In the genomic region with DNA sequence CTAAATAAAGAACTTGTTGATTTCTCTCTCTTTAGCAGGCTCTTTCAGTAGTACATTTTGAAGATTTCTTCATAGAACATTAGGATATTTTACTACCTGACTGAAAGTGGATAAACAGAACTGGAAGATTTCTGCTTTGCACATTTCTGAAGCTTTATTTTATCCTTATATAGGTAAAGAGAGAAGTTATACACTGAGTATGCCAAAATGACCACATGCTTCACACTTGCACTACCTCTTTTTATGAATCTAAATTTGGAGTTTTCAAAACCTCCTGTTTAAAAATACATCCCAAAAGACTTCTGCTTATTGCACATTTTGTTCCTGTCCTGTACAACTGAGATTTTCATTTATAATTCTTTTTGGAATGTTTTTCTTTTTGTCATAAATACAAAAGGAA, we compare ENCODE assay signal across 16 cellular contexts.
A peak's percentile ranks its signal among the peaks of the same experiment; 100 is the strongest.
DNase-seq lines count a peak whose midpoint lies in the region; ATAC-seq and TF ChIP-seq lines count a peak whose summit lies in the region.
"Had no signal": no experiment of that assay in that cellular context is flagged by ENCODE, and none has a peak within 500 bp of the region (broad histone marks: within the 10 kb centered on the region; RNA-seq: fewer than 3 reads in every experiment).

No MANE protein-coding gene starts in this region.

- intact Hi-C loops in left lung (cut with DNase I): no loop called here

- H3K9me3 ChIP-seq in Karpas-422 (ENCODE audit: low read length) (no peaks in the 10 kb centered on the region), SU-DHL-6 (ENCODE audit: insufficient read depth, low read length) (no peaks in the 10 kb centered on the region), tibial nerve (no peaks in the 10 kb centered on the region), left lung (no peaks in the 10 kb centered on the region)

- H3K27me3 ChIP-seq in Karpas-422 (ENCODE audit: low read length) (no peaks in the 10 kb centered on the region), SU-DHL-6 (ENCODE audit: low read length) (no peaks in the 10 kb centered on the region), tibial nerve (no peaks in the 10 kb centered on the region), left lung (no peaks in the 10 kb centered on the region)
- H3K27me3 ChIP-seq: dorsolateral prefrontal cortex, hepatocyte had no signal

- peaks cover 36 to 66% of the 10 kb centered on the region in 2 donors for H3K4me1 Mint-ChIP-seq in stimulated activated naive B cell treated with anti-CD40 and anti-IgM and Interleukin-4, amounts not matched to agents 10 μg/mL and 1 μg/mL and 100 μg/mL, for 72 hours

- peak in 1 of 2 donors; percentile 24 for TF ChIP-seq EP300 in tibial nerve (IDR thresholded peaks at IDR 0.05)

- TF ChIP-seq CTCF in SU-DHL-6 (IDR thresholded peaks at IDR 0.05; ENCODE audit: insufficient read depth, low read length, poor library complexity, severe bottlenecking): no peak
- no peak for TF ChIP-seq CTCF in tibial nerve (IDR thresholded peaks at IDR 0.05)
- no peak for TF ChIP-seq CTCF in left lung (IDR thresholded peaks at IDR 0.05)

- H4K20me1 ChIP-seq in Karpas-422 (ENCODE audit: insufficient read depth, low read depth, low read length) (no peaks in the 10 kb centered on the region), SU-DHL-6 (ENCODE audit: low read depth, low read length) (no peaks in the 10 kb centered on the region)

- H3K4me3 ChIP-seq in Karpas-422 (ENCODE audit: low read length): no peak overlapping the region
- no peak overlapping the region for H3K4me3 ChIP-seq in SU-DHL-6 (ENCODE audit: insufficient read depth, low read length, poor library complexity, severe bottlenecking)
- no peak overlapping the region for H3K4me3 ChIP-seq in tibial nerve
- H3K4me3 ChIP-seq in left lung: no peak overlapping the region
- H3K4me3 ChIP-seq: hepatocyte had no signal

- H3K36me3 ChIP-seq in Karpas-422 (ENCODE audit: insufficient read depth, low read length) (no peaks in the 10 kb centered on the region), SU-DHL-6 (ENCODE audit: low read length) (no peaks in the 10 kb centered on the region), tibial nerve (no peaks in the 10 kb centered on the region), left lung (no peaks in the 10 kb centered on the region)

- H3K27ac Mint-ChIP-seq in stimulated activated naive B cell treated with anti-CD40 and anti-IgM and Interleukin-4, amounts not matched to agents 10 μg/mL and 1 μg/mL and 100 μg/mL, for 72 hours: peak overlapping the region; percentile 73

- H3K27me3 Mint-ChIP-seq in stimulated activated naive B cell treated with anti-CD40 and anti-IgM and Interleukin-4, amounts not matched to agents 10 μg/mL and 1 μg/mL and 100 μg/mL, for 72 hours: no peaks in the 10 kb centered on the region

- H2AFZ ChIP-seq in Karpas-422 (ENCODE audit: low read length) (no peak overlapping the region), SU-DHL-6 (ENCODE audit: low read depth, low read length, severe bottlenecking) (no peak overlapping the region)
- H2AFZ ChIP-seq: hepatocyte had no signal

- H3K9ac ChIP-seq in Karpas-422 (ENCODE audit: low read length) (no peak overlapping the region), SU-DHL-6 (ENCODE audit: low read length) (no peak overlapping the region)

- DNase-seq in Karpas-422 (peak; percentile 62), tibial nerve (ENCODE audit: low spot score in 2 of 2) (no peak), GF-D8 (lab: John Stamatoyannopoulos, UW) (no peak), left lung (no peak)
- DNase-seq in stimulated activated naive B cell treated with anti-CD40 and anti-IgM and Interleukin-4, amounts not matched to agents 10 μg/mL and 1 μg/mL and 100 μg/mL, for 72 hours: no peak
- DNase-seq: activated gamma-delta T cell; C1 segment of cervical spinal cord; dorsolateral prefrontal cortex; left colon; NCI-H187; NCI-H524 treated with DMSO at 0.1 percent for 48 hours; stimulated activated CD4-positive, alpha-beta T cell treated with anti-CD3 and anti-CD28 coated beads, Interleukin-2, amount 100 ng/mL, for 24 hours had no signal

- H3K36me3 Mint-ChIP-seq in stimulated activated naive B cell treated with anti-CD40 and anti-IgM and Interleukin-4, amounts not matched to agents 10 μg/mL and 1 μg/mL and 100 μg/mL, for 72 hours: no peaks in the 10 kb centered on the region

- H3K4me2 ChIP-seq in Karpas-422 (ENCODE audit: low read depth, low read length, poor library complexity, severe bottlenecking): no peak overlapping the region
- peak overlapping the region; percentile 4 for H3K4me2 ChIP-seq in SU-DHL-6 (ENCODE audit: low read depth, low read length, poor library complexity, severe bottlenecking)
- H3K4me2 ChIP-seq: hepatocyte had no signal

- H3F3A ChIP-seq in SU-DHL-6 (ENCODE audit: insufficient read depth): no peaks in the 10 kb centered on the region

- peak; percentile 61 for ATAC-seq in GM21360 (IDR thresholded peaks at IDR 0.05; ENCODE audit: unreplicated experiment)
- peak; percentile 60 to 67 for ATAC-seq in stimulated activated naive B cell treated with anti-CD40 and anti-IgM and Interleukin-4, amounts not matched to agents 10 μg/mL and 1 μg/mL and 100 μg/mL, for 72 hours (replicated peaks)
- no peak for ATAC-seq in GM18520 (IDR thresholded peaks at IDR 0.05; ENCODE audit: unreplicated experiment)
- ATAC-seq in left lung: no peak
- ATAC-seq: left colon had no signal

- H3K9me3 Mint-ChIP-seq in stimulated activated naive B cell treated with anti-CD40 and anti-IgM and Interleukin-4, amounts not matched to agents 10 μg/mL and 1 μg/mL and 100 μg/mL, for 72 hours: peaks cover 0 to 2% of the 10 kb centered on the region in 2 donors

- no peak for TF ChIP-seq POLR2A in tibial nerve (IDR thresholded peaks at IDR 0.05)

- H3K27ac ChIP-seq in Karpas-422 (ENCODE audit: low read length): no peak overlapping the region
- no peak overlapping the region for H3K27ac ChIP-seq in SU-DHL-6 (ENCODE audit: low read depth, low read length)
- no peak overlapping the region for H3K27ac ChIP-seq in tibial nerve
- no peak overlapping the region for H3K27ac ChIP-seq in left lung
- H3K27ac ChIP-seq: hepatocyte had no signal

- H3K4me1 ChIP-seq in Karpas-422 (ENCODE audit: low read length): peaks cover 8% of the 10 kb centered on the region
- H3K4me1 ChIP-seq in tibial nerve: peaks cover 0 to 30% (median 0%) of the 10 kb centered on the region in 4 donors
- peaks cover 16 to 20% of the 10 kb centered on the region in 2 donors for H3K4me1 ChIP-seq in left lung

- peak overlapping the region in 1 of 2 donors; percentile 68 for H3K4me3 Mint-ChIP-seq in stimulated activated naive B cell treated with anti-CD40 and anti-IgM and Interleukin-4, amounts not matched to agents 10 μg/mL and 1 μg/mL and 100 μg/mL, for 72 hours

- H3K9me2 ChIP-seq in Karpas-422 (replicated peaks; ENCODE audit: insufficient read depth, low read length) (no peaks in the 10 kb centered on the region), SU-DHL-6 (replicated peaks; ENCODE audit: insufficient read depth, low read length) (no peaks in the 10 kb centered on the region)

- H3K79me2 ChIP-seq in Karpas-422 (ENCODE audit: low read length) (no peaks in the 10 kb centered on the region), SU-DHL-6 (ENCODE audit: insufficient read depth, low read length) (no peaks in the 10 kb centered on the region)
- H3K79me2 ChIP-seq: hepatocyte had no signal

Comparison
In these comparisons a context has a peak if more than half of its experiments do, and no peak if none do; other contexts are left out.
1. ATAC-seq: peak in GM21360 (single experiment) and stimulated activated naive B cell treated with anti-CD40 and anti-IgM and Interleukin-4, amounts not matched to agents 10 μg/mL and 1 μg/mL and 100 μg/mL, for 72 hours (2 of 2); none in GM18520 (single experiment) and left lung (single experiment).